ENCODE assay signal across 8 cellular contexts in genomic region chr17:79991924-79992656, GRCh38. TPM values are rescaled to one million over a fixed set of nuclear protein-coding genes. Genes with fewer than 3 reads are reported as not detected.
DNase-seq lines count a peak whose midpoint lies in the region; ATAC-seq and TF ChIP-seq lines count a peak whose summit lies in the region.

No MANE protein-coding gene starts in this region.

- no CpG with 5 or more reads among the region's 45 CpGs for whole genome bisulfite sequencing in neuronal stem cell (ENCODE audit: extremely low coverage in 2 of 2, insufficient read length in 2 of 2, insufficient replicate concordance in 1 of 2), 2 donors

- peak overlapping the region; percentile 16; the same call in 1 of the 2 replicates for H3K27ac ChIP-seq in PC-3 (ENCODE audit: low read length)
- peak overlapping the region; percentile 96 for H3K27ac ChIP-seq in epithelial cell of prostate
- H3K27ac ChIP-seq in neuronal stem cell (replicated peaks; ENCODE audit: low read length): no peak overlapping the region

- H3K9me3 ChIP-seq in PC-3 (ENCODE audit: low read length) (no peaks in the 10 kb centered on the region), neuronal stem cell (replicated peaks in 1 of 2; ENCODE audit: control insufficient read depth in 2 of 2, insufficient read depth in 1 of 2, low read depth in 1 of 2, low read length in 2 of 2) (peaks cover 0 to 3% of the 10 kb centered on the region in 2 donors)

- peak overlapping the region; percentile 88 for H2AFZ ChIP-seq in PC-3 (ENCODE audit: low read length)
- no peak overlapping the region for H2AFZ ChIP-seq in neuronal stem cell (ENCODE audit: low read length)

- ATAC-seq in PC-3 (peak; percentile 43), HG02852 (IDR thresholded peaks at IDR 0.05; ENCODE audit: unreplicated experiment) (no peak), GM19351 (IDR thresholded peaks at IDR 0.05; ENCODE audit: unreplicated experiment) (no peak)

- H3K36me3 ChIP-seq in PC-3 (ENCODE audit: low read depth, low read length) (no peaks in the 10 kb centered on the region), neuronal stem cell (replicated peaks in 1 of 2; ENCODE audit: control insufficient read depth in 2 of 2, insufficient read depth in 2 of 2, low read length in 2 of 2) (peaks cover 2 to 38% of the 10 kb centered on the region in 2 donors)

- H3K4me3 ChIP-seq in PC-3 (ENCODE audit: low read length) (peak overlapping the region; percentile 74), neuronal stem cell (ENCODE audit: low read length in 2 of 2) (peak overlapping the region in 1 of 2 donors; percentile 70)

- TF ChIP-seq CTCF in PC-3 (conservative IDR thresholded peaks at IDR 0.05; ENCODE audit: low read depth, low read length) (no peak), GM20000 (IDR thresholded peaks at IDR 0.05; ENCODE audit: extremely low read depth, missing control alignments) (no peak)

- H3K4me1 ChIP-seq in PC-3 (ENCODE audit: insufficient read depth, low read length) (peaks cover 38% of the 10 kb centered on the region), neuronal stem cell (ENCODE audit: control insufficient read depth in 2 of 2, insufficient read depth in 1 of 2, low read depth in 1 of 2, low read length in 2 of 2) (peaks cover 9 to 25% of the 10 kb centered on the region in 2 donors)

- no peak overlapping the region for H4K8ac ChIP-seq in neuronal stem cell (ENCODE audit: low read depth, low read length)

- CTCF ChIA-PET in PC-3 (lab: Charles Lee): interaction anchor here (0.6 to 1.3 kb wide), 3 partner anchors 153 to 203 kb away, joined by 3 to 9 read pairs (median 3); partner anchors contain the start of gene CBX4

- peak overlapping the region; percentile 31 for H3K4ac ChIP-seq in neuronal stem cell (ENCODE audit: low read length)

- peak overlapping the region; percentile 26 for H2AK5ac ChIP-seq in neuronal stem cell (ENCODE audit: low read depth, low read length)

- intact Hi-C loops in PC-3 (cut with micrococcal nuclease): loop anchor here (1.0 to 5.0 kb wide), 4 partner anchors 75 to 240 kb away; no protein-coding TSS in a partner anchor

- DNase-seq in DMS79 treated with DMSO at 0.1 percent for 48 hours (lab: John Stamatoyannopoulos, UW): peak; percentile 30
- no peak for DNase-seq in DMS79 (lab: John Stamatoyannopoulos, UW)
- peak; percentile 67 for DNase-seq in PC-3
- DNase-seq in epithelial cell of prostate (ENCODE audit: low read depth, low spot score): no peak
- DNase-seq in neuronal stem cell (ENCODE audit: low spot score): no peak
- no peak for DNase-seq in GM20000 (ENCODE audit: low spot score)

- H3K14ac ChIP-seq in neuronal stem cell (ENCODE audit: low read length): no peak overlapping the region

- peak overlapping the region; percentile 96 for H3K4me2 ChIP-seq in PC-3 (ENCODE audit: low read length)
- H3K4me2 ChIP-seq in neuronal stem cell (ENCODE audit: insufficient read depth, low read length, poor library complexity, severe bottlenecking): peak overlapping the region; percentile 89

- peak overlapping the region; percentile 90 for H3K18ac ChIP-seq in neuronal stem cell (ENCODE audit: low read length)

- H3K9ac ChIP-seq in PC-3 (ENCODE audit: low read length): peak overlapping the region; percentile 73
- peak overlapping the region; percentile 9 for H3K9ac ChIP-seq in neuronal stem cell (ENCODE audit: low read depth, low read length, poor library complexity)

- peaks cover 8% of the 10 kb centered on the region for H3K79me1 ChIP-seq in neuronal stem cell (ENCODE audit: low read depth, low read length)

- H3K23ac ChIP-seq in neuronal stem cell (ENCODE audit: low read depth, low read length, poor library complexity): no peak overlapping the region

- POLR2A ChIA-PET in PC-3 (lab: Charles Lee; ENCODE audit: unreplicated experiment): interaction anchor here (0.6 kb wide), 1 partner anchor 266 kb away, joined by 3 read pairs; no protein-coding TSS in a partner anchor

- H2BK12ac ChIP-seq in neuronal stem cell (ENCODE audit: low read length): no peak overlapping the region

- peak overlapping the region; percentile 42 for H2BK5ac ChIP-seq in neuronal stem cell (ENCODE audit: low read length)

- H4K20me1 ChIP-seq in PC-3 (ENCODE audit: low read length): no peaks in the 10 kb centered on the region

- H2BK15ac ChIP-seq in neuronal stem cell (ENCODE audit: low read length): no peak overlapping the region

- peaks cover 4% of the 10 kb centered on the region for H3F3A ChIP-seq in PC-3 (ENCODE audit: low read length, unreplicated experiment)

- no peaks in the 10 kb centered on the region for H3K9me2 ChIP-seq in PC-3 (replicated peaks; ENCODE audit: low read length)

- H3K27me3 ChIP-seq in PC-3 (ENCODE audit: low read length): no peaks in the 10 kb centered on the region
- H3K27me3 ChIP-seq in neuronal stem cell (ENCODE audit: control insufficient read depth in 3 of 3, insufficient read depth in 3 of 3, low read depth in 1 of 3, low read length in 3 of 3): no peaks in the 10 kb centered on the region

- H4K91ac ChIP-seq in neuronal stem cell (ENCODE audit: low read depth, low read length, poor library complexity): peak overlapping the region; percentile 38

- no peak overlapping the region for H2BK120ac ChIP-seq in neuronal stem cell (ENCODE audit: low read depth, low read length)

- H3K79me2 ChIP-seq in PC-3 (ENCODE audit: low read length): no peaks in the 10 kb centered on the region

- BruUV-seq in PC-3 (replicated peaks; lab: Mats Ljungman, UMichigan): TSS peak; percentile 18

RNA-seq across cellular contexts. Expression of gene TBC1D16, which starts 43.6 kb away (rescaled TPM):
- total RNA-seq in PC-3 (2014; rRNA removed): 23.7 and 24.6 TPM in 2 replicates
- polyA plus RNA-seq in neuronal stem cell (2013, experiment 1 of 2): 23.3 TPM
- polyA plus RNA-seq in neuronal stem cell (2013, experiment 2 of 2): 22.9 TPM

RNA-seq across cellular contexts. Expression of gene CCDC40, which starts 44.4 kb away (rescaled TPM):
- 5.3 and 7.5 TPM in 2 replicates for total RNA-seq in PC-3 (2014; rRNA removed)
- polyA plus RNA-seq in neuronal stem cell (2013, experiment 1 of 2): 5.8 TPM
- 6.3 TPM for polyA plus RNA-seq in neuronal stem cell (2013, experiment 2 of 2)

Comparison
In these comparisons a context has a peak if more than half of its experiments do, and no peak if none do; other contexts are left out.
1. DNase-seq: peak in DMS79 treated with DMSO at 0.1 percent for 48 hours (single experiment) and PC-3 (single experiment); none in DMS79 (single experiment), epithelial cell of prostate (single experiment), neuronal stem cell (single experiment) and GM20000 (single experiment).